17 cellular contexts compared by ENCODE assay signal in genomic region chr15:47035756-47036155, GRCh38.
DNase-seq lines count a peak whose midpoint lies in the region; ATAC-seq and TF ChIP-seq lines count a peak whose summit lies in the region.
"Had no signal": no experiment of that assay in that cellular context is flagged by ENCODE, and none has a peak within 500 bp of the region (broad histone marks: within the 10 kb centered on the region; RNA-seq: fewer than 3 reads in every experiment).

No MANE protein-coding gene starts in this region.

- CTCF ChIA-PET in A673 (lab: Charles Lee) (no interaction called here), PC-3 (lab: Charles Lee) (no interaction called here)

- WGBS in right cardiac atrium = 59% methylated on average over 1 of the region's 1 CpG

- H3K9me3 ChIP-seq in A673 (ENCODE audit: low read depth, low read length, poor library complexity, severe bottlenecking) (no peaks in the 10 kb centered on the region), PC-3 (ENCODE audit: low read length) (no peaks in the 10 kb centered on the region), right cardiac atrium (ENCODE audit: control insufficient read depth, low read length) (no peaks in the 10 kb centered on the region)
- H3K9me3 ChIP-seq: BLaER1 treated with 17β-estradiol and CSF1 and Interleukin-3, amounts not matched to agents 10 nM and 100 nM had no signal

- H3K36me3 ChIP-seq in A673 (ENCODE audit: insufficient read depth, low read length, poor library complexity, severe bottlenecking) = no peaks in the 10 kb centered on the region
- H3K36me3 ChIP-seq in PC-3 (ENCODE audit: low read depth, low read length) = no peaks in the 10 kb centered on the region
- H3K36me3 ChIP-seq: BLaER1 treated with 17β-estradiol and CSF1 and Interleukin-3, amounts not matched to agents 10 nM and 100 nM had no signal

- H3K4me2 ChIP-seq in PC-3 (ENCODE audit: low read length) = no peak overlapping the region
- H3K4me2 ChIP-seq: BLaER1 treated with 17β-estradiol and CSF1 and Interleukin-3, amounts not matched to agents 10 nM and 100 nM had no signal

- ATAC-seq in PC-3 = no peak
- no peak for ATAC-seq in foreskin keratinocyte
- no peak for ATAC-seq in left cardiac atrium
- ATAC-seq in right cardiac atrium = no peak
- ATAC-seq: K562 had no signal

- DNase-seq in A673 (ENCODE audit: low spot score) (no peak), PC-3 (peak; percentile 7), foreskin keratinocyte (peak; percentile 25 to 41), putamen (ENCODE audit: low spot score) (peak; percentile 24), midbrain (lab: John Stamatoyannopoulos, UW) (no peak), left cardiac atrium (no peak), right cardiac atrium (no peak)
- DNase-seq: 8988T; ACHN; CD4-positive, CD25-positive, alpha-beta regulatory T cell; DMS79 treated with DMSO at 0.1 percent for 48 hours; EL; GOT3; HCEC 1CT; HFFc6 had no signal

- BruUV-seq in A673 (replicated peaks; lab: Mats Ljungman, UMichigan) = no TSS peak
- BruUV-seq in PC-3 (replicated peaks; lab: Mats Ljungman, UMichigan) = no TSS peak

- POLR2A ChIA-PET in A673 (lab: Charles Lee; ENCODE audit: low non-redundant PET) (no interaction called here), PC-3 (lab: Charles Lee; ENCODE audit: unreplicated experiment) (no interaction called here)

- no peak overlapping the region for H3K4me3 ChIP-seq in A673 (ENCODE audit: low read depth, low read length, poor library complexity, severe bottlenecking)
- no peak overlapping the region for H3K4me3 ChIP-seq in PC-3 (ENCODE audit: low read length)
- H3K4me3 ChIP-seq in right cardiac atrium (ENCODE audit: low read length) = no peak overlapping the region
- H3K4me3 ChIP-seq: BLaER1 treated with 17β-estradiol and CSF1 and Interleukin-3, amounts not matched to agents 10 nM and 100 nM; K562 had no signal

- H3K27ac ChIP-seq in A673 (ENCODE audit: low read depth, low read length, poor library complexity, severe bottlenecking) (peak overlapping the region; percentile 16), PC-3 (ENCODE audit: low read length) (no peak overlapping the region), foreskin keratinocyte (no peak overlapping the region), right cardiac atrium (ENCODE audit: low read length) (no peak overlapping the region)
- H3K27ac ChIP-seq: BLaER1 treated with 17β-estradiol and CSF1 and Interleukin-3, amounts not matched to agents 10 nM and 100 nM had no signal

- no peaks in the 10 kb centered on the region for H3F3A ChIP-seq in PC-3 (ENCODE audit: low read length, unreplicated experiment)

- H3K9ac ChIP-seq in PC-3 (ENCODE audit: low read length) = no peak overlapping the region
- H3K9ac ChIP-seq: BLaER1 treated with 17β-estradiol and CSF1 and Interleukin-3, amounts not matched to agents 10 nM and 100 nM had no signal

- no peak overlapping the region for H2AFZ ChIP-seq in PC-3 (ENCODE audit: low read length)

- intact Hi-C loops in A673 (cut with micrococcal nuclease; ENCODE audit: unreplicated experiment) (no loop called here), PC-3 (cut with micrococcal nuclease) (no loop called here), left cardiac atrium (cut with DNase I) (no loop called here), right cardiac atrium (cut with DNase I) (no loop called here)

- TF ChIP-seq CTCF in A673 (conservative IDR thresholded peaks at IDR 0.05; ENCODE audit: low read depth, low read length) = no peak
- no peak for TF ChIP-seq CTCF in PC-3 (conservative IDR thresholded peaks at IDR 0.05; ENCODE audit: low read depth, low read length)
- TF ChIP-seq CTCF in foreskin keratinocyte (conservative IDR thresholded peaks at IDR 0.05) = no peak

- H3K4me1 ChIP-seq in A673 (ENCODE audit: insufficient read depth, low read length, poor library complexity, severe bottlenecking) (peaks cover 7% of the 10 kb centered on the region), PC-3 (ENCODE audit: insufficient read depth, low read length) (no peaks in the 10 kb centered on the region), foreskin keratinocyte (no peaks in the 10 kb centered on the region), right cardiac atrium (ENCODE audit: control insufficient read depth, insufficient read depth, low read length) (no peaks in the 10 kb centered on the region)
- H3K4me1 ChIP-seq: BLaER1 treated with 17β-estradiol and CSF1 and Interleukin-3, amounts not matched to agents 10 nM and 100 nM had no signal

- H3K27me3 ChIP-seq in A673 (replicated peaks; ENCODE audit: insufficient read depth, low read depth, low read length, poor library complexity) (no peaks in the 10 kb centered on the region), PC-3 (ENCODE audit: low read length) (no peaks in the 10 kb centered on the region), foreskin keratinocyte (no peaks in the 10 kb centered on the region), right cardiac atrium (ENCODE audit: control insufficient read depth, insufficient read depth) (no peaks in the 10 kb centered on the region)
- H3K27me3 ChIP-seq: BLaER1 treated with 17β-estradiol and CSF1 and Interleukin-3, amounts not matched to agents 10 nM and 100 nM had no signal

- no peaks in the 10 kb centered on the region for H3K79me2 ChIP-seq in PC-3 (ENCODE audit: low read length)

- no peaks in the 10 kb centered on the region for H4K20me1 ChIP-seq in PC-3 (ENCODE audit: low read length)
- H4K20me1 ChIP-seq: BLaER1 treated with 17β-estradiol and CSF1 and Interleukin-3, amounts not matched to agents 10 nM and 100 nM had no signal

- no peaks in the 10 kb centered on the region for H3K9me2 ChIP-seq in PC-3 (replicated peaks; ENCODE audit: low read length)

Comparison
In these comparisons a context has a peak if more than half of its experiments do, and no peak if none do; other contexts are left out.
1. DNase-seq: peak in PC-3 (single experiment), foreskin keratinocyte (2 of 2) and putamen (single experiment); none in A673 (single experiment), midbrain (single experiment), left cardiac atrium (single experiment) and right cardiac atrium (0 of 3).